ENCODE assay signal across 8 cellular contexts in genomic region chr16:23557779-23558330, GRCh38. TPM values are rescaled to one million over a fixed set of nuclear protein-coding genes. Genes with fewer than 3 reads are reported as not detected.
A peak's percentile ranks its signal among the peaks of the same experiment; 100 is the strongest.
DNase-seq lines count a peak whose midpoint lies in the region; ATAC-seq and TF ChIP-seq lines count a peak whose summit lies in the region.

No MANE protein-coding gene starts in this region.

- peaks cover 69% of the 10 kb centered on the region for H3K79me2 ChIP-seq in KMS-11 (ENCODE audit: insufficient read depth, low read depth)

- peaks cover 41% of the 10 kb centered on the region for H3K4me1 Mint-ChIP-seq in activated naive CD4-positive, alpha-beta T cell treated with anti-CD3 and anti-CD28 coated beads, Interleukin-2, amount 50 U/mL, for 24 hours

- H4K20me1 ChIP-seq in KMS-11 (ENCODE audit: insufficient read depth) = peaks cover 4% of the 10 kb centered on the region; the same call in 1 of the 2 replicates

- H3K36me3 ChIP-seq in KMS-11 (ENCODE audit: insufficient read depth) (peaks cover 7% of the 10 kb centered on the region; the same call in 1 of the 2 replicates), psoas muscle (ENCODE audit: insufficient read depth in 1 of 2, low read depth in 1 of 2) (peaks cover 21 to 61% of the 10 kb centered on the region in 2 donors)

- TF ChIP-seq CTCF in KMS-11 (conservative IDR thresholded peaks at IDR 0.05; ENCODE audit: low read depth, low read length) (no peak), psoas muscle (IDR thresholded peaks at IDR 0.05) (no peak)

- H3K9me3 Mint-ChIP-seq in activated naive CD4-positive, alpha-beta T cell treated with anti-CD3 and anti-CD28 coated beads, Interleukin-2, amount 50 U/mL, for 24 hours = no peaks in the 10 kb centered on the region

- peak overlapping the region; percentile 92 for H3K4me2 ChIP-seq in KMS-11

- H3K4me1 ChIP-seq in KMS-11 (ENCODE audit: low read depth, poor library complexity, severe bottlenecking) (peaks cover 50% of the 10 kb centered on the region), psoas muscle (peaks cover 50% of the 10 kb centered on the region)

- H3K27me3 Mint-ChIP-seq in activated naive CD4-positive, alpha-beta T cell treated with anti-CD3 and anti-CD28 coated beads, Interleukin-2, amount 50 U/mL, for 24 hours = no peaks in the 10 kb centered on the region

- ATAC-seq in left cardiac atrium (peak; percentile 24 to 26), psoas muscle (peak; percentile 4 to 15 (median 10)), GM18858 (IDR thresholded peaks at IDR 0.05; ENCODE audit: unreplicated experiment) (no peak), GM18861 (IDR thresholded peaks at IDR 0.05; ENCODE audit: unreplicated experiment) (no peak)

- H2AFZ ChIP-seq in KMS-11 (ENCODE audit: low read depth) = peak overlapping the region; percentile 45

- peak overlapping the region; percentile 93 for H3K27ac Mint-ChIP-seq in activated naive CD4-positive, alpha-beta T cell treated with anti-CD3 and anti-CD28 coated beads, Interleukin-2, amount 50 U/mL, for 24 hours

- intact Hi-C loops in left cardiac atrium (cut with DNase I) = loop anchor here (1.0 to 5.0 kb wide), 2 partner anchors 34 to 38 kb away; partner anchors contain the start of gene NDUFAB1 (in 1 of the 2)
- intact Hi-C loops in psoas muscle (cut with DNase I) = loop anchor here (1.0 to 10.0 kb wide), 5 partner anchors 38 to 987 kb away; partner anchors contain the start of genes NDUFAB1 (in 2 of the 2), COG7 (in 1 of the 2) and GGA2 (in 1 of the 2)

- no peak overlapping the region for H3K4me3 ChIP-seq in KMS-11 (IDR thresholded peaks at IDR 0.05; ENCODE audit: insufficient read depth, low read depth, low read length)
- peak overlapping the region; percentile 85 for H3K4me3 ChIP-seq in psoas muscle

- WGBS in psoas muscle, 3 donors = 0% methylated on average over 35 to 56 of the region's 56 CpGs

- peaks cover 8% of the 10 kb centered on the region for H3K36me3 Mint-ChIP-seq in activated naive CD4-positive, alpha-beta T cell treated with anti-CD3 and anti-CD28 coated beads, Interleukin-2, amount 50 U/mL, for 24 hours

- peak overlapping the region; percentile 95 for H3K9ac ChIP-seq in KMS-11

- DNase-seq in activated gamma-delta T cell treated with Interleukin-2 at 50 U/mL for 16 hours (peak; percentile 7), activated gamma-delta T cell (lab: John Stamatoyannopoulos, UW) (no peak), left cardiac atrium (no peak), psoas muscle (peak in 1 of 2 donors; percentile 42)

- no peaks in the 10 kb centered on the region for H3K9me3 ChIP-seq in psoas muscle

- H3K4me3 Mint-ChIP-seq in activated naive CD4-positive, alpha-beta T cell treated with anti-CD3 and anti-CD28 coated beads, Interleukin-2, amount 50 U/mL, for 24 hours = peak overlapping the region; percentile 96

- H3K27ac ChIP-seq in KMS-11 = peak overlapping the region; percentile 81
- peak overlapping the region; percentile 93 for H3K27ac ChIP-seq in psoas muscle

- H3K27me3 ChIP-seq in KMS-11 (ENCODE audit: insufficient read depth, low read depth) (no peaks in the 10 kb centered on the region), psoas muscle (ENCODE audit: insufficient read depth in 3 of 3, low read length in 2 of 3) (no peaks in the 10 kb centered on the region)

RNA-seq across cellular contexts. Expression of gene UBFD1, which starts 0.3 kb away (rescaled TPM):
- total RNA-seq in left cardiac atrium = 10 to 100 TPM; 50.7 to 62.3 TPM
- total RNA-seq in psoas muscle = 100 to 1,000 TPM; 108 to 147 (median 122) TPM
- polyA plus RNA-seq in psoas muscle = 100 to 1,000 TPM in 1 of 3 donors, 10 to 100 TPM in 2; 44.8 to 145 (median 48.1) TPM

RNA-seq across cellular contexts. Expression of gene EARS2, which starts 0.7 kb away (rescaled TPM):
- total RNA-seq in left cardiac atrium (10 to 100 TPM; 16.6 to 19.3 TPM), psoas muscle (10 to 100 TPM; 19.0 to 28.3 (median 20.9) TPM)
- 10 to 100 TPM; 12.1 to 22.5 (median 13.6) TPM for polyA plus RNA-seq in psoas muscle

RNA-seq across cellular contexts. Expression of gene NDUFAB1, which starts 38.3 kb away (rescaled TPM):
- total RNA-seq in left cardiac atrium = 100 to 1,000 TPM; 445 TPM
- total RNA-seq in psoas muscle = 100 to 1,000 TPM; 175 to 241 (median 210) TPM
- polyA plus RNA-seq in psoas muscle = 100 to 1,000 TPM; 304 to 441 (median 365) TPM

RNA-seq across cellular contexts. Expression of gene GGA2, which starts 47.6 kb away (rescaled TPM):
- 10 to 100 TPM; 60.1 to 60.3 TPM for total RNA-seq in left cardiac atrium
- total RNA-seq in psoas muscle = 10 to 100 TPM; 43.1 to 62.9 (median 56.4) TPM
- polyA plus RNA-seq in psoas muscle = 10 to 100 TPM; 18.9 to 49.3 (median 21.7) TPM

Comparison
In these comparisons a context has a peak if more than half of its experiments do, and no peak if none do; other contexts are left out.
1. ATAC-seq: peak in left cardiac atrium (2 of 2) and psoas muscle (4 of 4); none in GM18858 (single experiment) and GM18861 (single experiment).